ENCODE assay signal across 2 cellular contexts in the genomic region with DNA sequence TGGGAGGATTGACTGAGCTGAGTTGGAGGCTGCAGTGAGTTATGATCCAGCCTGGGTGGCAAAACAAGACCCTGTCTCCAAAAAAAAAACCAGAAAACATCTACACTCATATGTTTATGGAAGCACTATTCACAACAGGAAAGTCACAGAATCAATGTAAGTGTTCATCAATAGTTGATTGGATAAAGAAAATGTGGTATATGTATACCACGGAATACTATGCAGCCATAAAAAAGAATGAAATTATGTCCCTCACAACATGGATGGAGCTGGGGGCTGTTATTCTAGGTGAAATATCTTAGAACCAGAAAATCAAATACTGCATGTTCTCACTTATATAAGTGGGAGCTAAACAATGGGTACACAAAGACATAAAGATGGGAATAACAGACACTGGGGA.
A peak's percentile ranks its signal among the peaks of the same experiment; 100 is the strongest.
TF ChIP-seq lines count a peak whose summit lies in the region.

No MANE protein-coding gene starts in this region.

TF ChIP-seq in liver, 16 proteins besides CTCF, POLR2A, EP300 and RAD21:
- TF ChIP-seq REST (IDR thresholded peaks at IDR 0.05) (no peak), EGR1 (IDR thresholded peaks at IDR 0.05; ENCODE audit: low read depth in 2 of 2) (no peak), RXRA (IDR thresholded peaks at IDR 0.05) (no peak), FOXA1 (IDR thresholded peaks at IDR 0.05) (no peak), JUND (IDR thresholded peaks at IDR 0.05) (no peak), SP1 (IDR thresholded peaks at IDR 0.05) (no peak), FOXA2 (IDR thresholded peaks at IDR 0.05) (no peak), GABPA (IDR thresholded peaks at IDR 0.05 in 1 of 2, conservative IDR thresholded peaks at IDR 0.05 in 1 of 2) (no peak), HNF4A (conservative IDR thresholded peaks at IDR 0.05) (no peak), TAF1 (conservative IDR thresholded peaks at IDR 0.05) (no peak), NR2F2 (IDR thresholded peaks at IDR 0.05) (no peak), HNF4G (IDR thresholded peaks at IDR 0.05) (no peak), YY1 (IDR thresholded peaks at IDR 0.05) (no peak)
- TF ChIP-seq, protein P1, sequence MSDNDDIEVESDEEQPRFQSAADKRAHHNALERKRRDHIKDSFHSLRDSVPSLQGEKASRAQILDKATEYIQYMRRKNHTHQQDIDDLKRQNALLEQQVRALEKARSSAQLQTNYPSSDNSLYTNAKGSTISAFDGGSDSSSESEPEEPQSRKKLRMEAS (IDR thresholded peaks at IDR 0.05): no peak
- TF ChIP-seq, protein P2, sequence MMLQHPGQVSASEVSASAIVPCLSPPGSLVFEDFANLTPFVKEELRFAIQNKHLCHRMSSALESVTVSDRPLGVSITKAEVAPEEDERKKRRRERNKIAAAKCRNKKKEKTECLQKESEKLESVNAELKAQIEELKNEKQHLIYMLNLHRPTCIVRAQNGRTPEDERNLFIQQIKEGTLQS (IDR thresholded peaks at IDR 0.05): no peak
- TF ChIP-seq, protein P3, sequence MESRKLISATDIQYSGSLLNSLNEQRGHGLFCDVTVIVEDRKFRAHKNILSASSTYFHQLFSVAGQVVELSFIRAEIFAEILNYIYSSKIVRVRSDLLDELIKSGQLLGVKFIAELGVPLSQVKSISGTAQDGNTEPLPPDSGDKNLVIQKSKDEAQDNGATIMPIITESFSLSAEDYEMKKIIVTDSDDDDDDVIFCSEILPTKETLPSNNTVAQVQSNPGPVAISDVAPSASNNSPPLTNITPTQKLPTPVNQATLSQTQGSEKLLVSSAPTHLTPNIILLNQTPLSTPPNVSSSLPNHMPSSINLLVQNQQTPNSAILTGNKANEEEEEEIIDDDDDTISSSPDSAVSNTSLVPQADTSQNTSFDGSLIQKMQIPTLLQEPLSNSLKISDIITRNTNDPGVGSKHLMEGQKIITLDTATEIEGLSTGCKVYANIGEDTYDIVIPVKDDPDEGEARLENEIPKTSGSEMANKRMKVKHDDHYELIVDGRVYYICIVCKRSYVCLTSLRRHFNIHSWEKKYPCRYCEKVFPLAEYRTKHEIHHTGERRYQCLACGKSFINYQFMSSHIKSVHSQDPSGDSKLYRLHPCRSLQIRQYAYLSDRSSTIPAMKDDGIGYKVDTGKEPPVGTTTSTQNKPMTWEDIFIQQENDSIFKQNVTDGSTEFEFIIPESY (IDR thresholded peaks at IDR 0.05): no peak

TF ChIP-seq in HEK293, 187 proteins besides CTCF, POLR2A, EP300 and RAD21:
- TF ChIP-seq ZNF146 (tag by site-specific recombination; IDR thresholded peaks at IDR 0.05) (peak; percentile 31; the same call in 1 of the 2 replicates), SP3 (tag by site-specific recombination; IDR thresholded peaks at IDR 0.05) (no peak)
